ENCODE assay signal across 1 cellular context in genomic region chr19:14530505-14530904, GRCh38.
TF ChIP-seq lines count a peak whose summit lies in the region.

No MANE protein-coding gene starts in this region.

TF ChIP-seq in HepG2, 621 proteins besides CTCF, POLR2A, EP300 and RAD21:
- TF ChIP-seq ZNF142 (CRISPR knock-in tag; IDR thresholded peaks at IDR 0.05) (no peak), ZFP91 (CRISPR knock-in tag; IDR thresholded peaks at IDR 0.05; ENCODE audit: borderline replicate concordance) (no peak), ZSCAN12 (CRISPR knock-in tag; IDR thresholded peaks at IDR 0.05) (no peak), ZNF343 (CRISPR knock-in tag; IDR thresholded peaks at IDR 0.05) (no peak), MLLT10 (CRISPR knock-in tag; IDR thresholded peaks at IDR 0.05) (no peak), NFIB (CRISPR knock-in tag; IDR thresholded peaks at IDR 0.05; ENCODE audit: borderline replicate concordance) (no peak), KDM5A (IDR thresholded peaks at IDR 0.05; ENCODE audit: borderline replicate concordance, low read length) (no peak), SOX13 (IDR thresholded peaks at IDR 0.05) (no peak), SOX13 (CRISPR knock-in tag; conservative IDR thresholded peaks at IDR 0.05 in 1 of 2, IDR thresholded peaks at IDR 0.05 in 1 of 2) (no peak), ZNF788 (CRISPR knock-in tag; IDR thresholded peaks at IDR 0.05; ENCODE audit: borderline replicate concordance) (no peak), ZGPAT (CRISPR knock-in tag; IDR thresholded peaks at IDR 0.05) (no peak), ADNP (CRISPR knock-in tag; IDR thresholded peaks at IDR 0.05) (no peak), SALL2 (CRISPR knock-in tag; IDR thresholded peaks at IDR 0.05) (no peak), ZFP90 (CRISPR knock-in tag; IDR thresholded peaks at IDR 0.05; ENCODE audit: borderline replicate concordance) (no peak), PHF5A (CRISPR knock-in tag; IDR thresholded peaks at IDR 0.05; ENCODE audit: low read depth, unreplicated experiment) (no peak), ZNF382 (CRISPR knock-in tag; IDR thresholded peaks at IDR 0.05; ENCODE audit: borderline replicate concordance) (no peak)
